1 cellular context compared by ENCODE assay signal in genomic region chr2:108923736-108924443, GRCh38.
TF ChIP-seq lines count a peak whose summit lies in the region.

No MANE protein-coding gene starts in this region.

TF ChIP-seq in H1, 55 proteins besides CTCF, POLR2A, EP300 and RAD21:
- TF ChIP-seq ATF2 (IDR thresholded peaks at IDR 0.05; ENCODE audit: low read length) (no peak), CREB1 (IDR thresholded peaks at IDR 0.05) (no peak), SRF (IDR thresholded peaks at IDR 0.05; ENCODE audit: low read depth, low read length) (no peak), ZNF274 (IDR thresholded peaks at IDR 0.05; ENCODE audit: borderline replicate concordance, extremely low read depth, low read length) (no peak), E2F6 (IDR thresholded peaks at IDR 0.05) (no peak), EZH2 (IDR thresholded peaks at IDR 0.05; ENCODE audit: low read depth, low read length, severe bottlenecking) (no peak), POU5F1 (IDR thresholded peaks at IDR 0.05; ENCODE audit: low read depth, low read length) (no peak)
